1 cellular context compared by ENCODE assay signal in the genomic region with DNA sequence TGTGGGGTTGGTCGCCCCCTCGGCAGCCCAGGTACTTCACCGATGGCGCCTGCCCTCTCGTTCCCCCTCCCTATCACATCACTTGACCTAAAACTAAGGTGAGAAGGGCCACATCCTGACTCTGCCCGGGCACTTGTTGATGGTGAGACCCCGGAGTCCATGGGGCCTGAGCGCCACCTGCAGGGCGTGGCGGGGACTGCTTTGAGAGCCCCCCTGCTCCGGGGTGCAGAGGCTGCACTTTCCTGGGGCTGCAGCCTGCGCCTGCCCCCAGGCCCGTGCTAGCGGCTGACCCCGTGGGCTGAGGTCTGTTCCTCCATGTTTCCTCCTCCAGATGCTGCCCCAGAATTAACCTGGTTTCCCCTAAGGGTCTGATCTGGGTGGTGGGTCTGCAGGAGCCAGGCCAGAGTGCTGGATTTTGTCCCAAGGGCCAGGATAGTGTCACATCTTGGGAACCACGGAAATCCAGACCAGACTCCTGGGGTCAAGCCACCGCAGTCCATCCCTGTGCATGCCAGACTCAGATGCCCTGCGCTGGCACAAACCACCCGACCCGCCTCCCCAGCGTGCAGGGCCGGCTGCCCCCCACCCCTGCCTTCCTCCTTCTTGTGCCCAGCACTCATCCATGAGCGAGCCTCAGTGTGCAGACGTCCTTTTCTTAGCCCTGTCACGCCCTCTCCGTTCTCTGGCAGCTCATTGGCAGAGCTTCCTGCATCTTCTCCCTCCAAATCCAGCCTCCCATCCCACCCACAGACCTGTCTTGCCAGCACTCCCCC.
TF ChIP-seq lines count a peak whose summit lies in the region.

No MANE protein-coding gene starts in this region.

TF ChIP-seq in HepG2, 621 proteins besides CTCF, POLR2A, EP300 and RAD21 (continued from another document and continues in another):
- TF ChIP-seq, protein P1, sequence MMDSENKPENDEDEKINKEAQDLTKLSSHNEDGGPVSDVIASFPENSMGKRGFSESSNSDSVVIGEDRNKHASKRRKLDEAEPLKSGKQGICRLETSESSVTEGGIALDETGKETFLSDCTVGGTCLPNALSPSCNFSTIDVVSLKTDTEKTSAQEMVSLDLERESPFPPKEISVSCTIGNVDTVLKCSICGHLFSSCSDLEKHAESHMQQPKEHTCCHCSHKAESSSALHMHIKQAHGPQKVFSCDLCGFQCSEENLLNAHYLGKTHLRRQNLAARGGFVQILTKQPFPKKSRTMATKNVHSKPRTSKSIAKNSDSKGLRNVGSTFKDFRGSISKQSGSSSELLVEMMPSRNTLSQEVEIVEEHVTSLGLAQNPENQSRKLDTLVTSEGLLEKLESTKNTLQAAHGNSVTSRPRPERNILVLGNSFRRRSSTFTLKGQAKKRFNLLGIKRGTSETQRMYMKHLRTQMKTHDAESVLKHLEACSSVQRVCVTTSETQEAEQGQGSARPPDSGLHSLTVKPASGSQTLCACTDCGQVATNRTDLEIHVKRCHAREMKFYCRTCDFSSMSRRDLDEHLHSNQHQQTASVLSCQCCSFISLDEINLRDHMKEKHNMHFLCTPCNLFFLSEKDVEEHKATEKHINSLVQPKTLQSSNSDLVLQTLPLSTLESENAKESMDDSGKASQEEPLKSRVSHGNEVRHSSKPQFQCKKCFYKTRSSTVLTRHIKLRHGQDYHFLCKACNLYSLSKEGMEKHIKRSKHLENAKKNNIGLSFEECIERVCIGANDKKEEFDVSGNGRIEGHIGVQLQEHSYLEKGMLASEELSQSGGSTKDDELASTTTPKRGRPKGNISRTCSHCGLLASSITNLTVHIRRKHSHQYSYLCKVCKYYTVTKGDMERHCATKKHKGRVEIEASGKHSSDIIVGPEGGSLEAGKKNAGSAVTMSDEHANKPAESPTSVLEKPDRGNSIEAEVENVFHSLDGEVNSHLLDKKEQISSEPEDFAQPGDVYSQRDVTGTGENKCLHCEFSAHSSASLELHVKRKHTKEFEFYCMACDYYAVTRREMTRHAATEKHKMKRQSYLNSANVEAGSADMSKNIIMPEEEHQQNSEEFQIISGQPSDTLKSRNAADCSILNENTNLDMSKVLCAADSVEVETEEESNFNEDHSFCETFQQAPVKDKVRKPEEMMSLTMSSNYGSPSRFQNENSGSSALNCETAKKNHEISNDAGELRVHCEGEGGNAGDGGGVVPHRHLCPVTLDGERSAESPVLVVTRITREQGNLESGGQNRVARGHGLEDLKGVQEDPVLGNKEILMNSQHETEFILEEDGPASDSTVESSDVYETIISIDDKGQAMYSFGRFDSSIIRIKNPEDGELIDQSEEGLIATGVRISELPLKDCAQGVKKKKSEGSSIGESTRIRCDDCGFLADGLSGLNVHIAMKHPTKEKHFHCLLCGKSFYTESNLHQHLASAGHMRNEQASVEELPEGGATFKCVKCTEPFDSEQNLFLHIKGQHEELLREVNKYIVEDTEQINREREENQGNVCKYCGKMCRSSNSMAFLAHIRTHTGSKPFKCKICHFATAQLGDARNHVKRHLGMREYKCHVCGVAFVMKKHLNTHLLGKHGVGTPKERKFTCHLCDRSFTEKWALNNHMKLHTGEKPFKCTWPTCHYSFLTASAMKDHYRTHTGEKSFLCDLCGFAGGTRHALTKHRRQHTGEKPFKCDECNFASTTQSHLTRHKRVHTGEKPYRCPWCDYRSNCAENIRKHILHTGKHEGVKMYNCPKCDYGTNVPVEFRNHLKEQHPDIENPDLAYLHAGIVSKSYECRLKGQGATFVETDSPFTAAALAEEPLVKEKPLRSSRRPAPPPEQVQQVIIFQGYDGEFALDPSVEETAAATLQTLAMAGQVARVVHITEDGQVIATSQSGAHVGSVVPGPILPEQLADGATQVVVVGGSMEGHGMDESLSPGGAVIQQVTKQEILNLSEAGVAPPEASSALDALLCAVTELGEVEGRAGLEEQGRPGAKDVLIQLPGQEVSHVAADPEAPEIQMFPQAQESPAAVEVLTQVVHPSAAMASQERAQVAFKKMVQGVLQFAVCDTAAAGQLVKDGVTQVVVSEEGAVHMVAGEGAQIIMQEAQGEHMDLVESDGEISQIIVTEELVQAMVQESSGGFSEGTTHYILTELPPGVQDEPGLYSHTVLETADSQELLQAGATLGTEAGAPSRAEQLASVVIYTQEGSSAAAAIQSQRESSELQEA (CRISPR knock-in tag; IDR thresholded peaks at IDR 0.05; ENCODE audit: not compliant biosample characterization) = peak; percentile 8
- TF ChIP-seq ZNF225 (CRISPR knock-in tag; IDR thresholded peaks at IDR 0.05) (0 out of 2 replicates have a peak, but pooled peaks have one; percentile 34), DRAP1 (CRISPR knock-in tag; IDR thresholded peaks at IDR 0.05) (0 out of 2 replicates have a peak, but pooled peaks have one; percentile 19), ZNF879 (CRISPR knock-in tag; IDR thresholded peaks at IDR 0.05) (no peak), U2AF1 (optimal IDR thresholded peaks at IDR 0.05; ENCODE audit: low read depth, low read length) (no peak), SSRP1 (CRISPR knock-in tag; IDR thresholded peaks at IDR 0.05) (0 out of 2 replicates have a peak, but pooled peaks have one; percentile 27), HNRNPK (IDR thresholded peaks at IDR 0.05; ENCODE audit: low read depth, low read length, poor library complexity, severe bottlenecking) (no peak), ARHGAP35 (CRISPR knock-in tag; IDR thresholded peaks at IDR 0.05; ENCODE audit: borderline replicate concordance) (0 out of 2 replicates have a peak, but pooled peaks have one; percentile 26), RBFOX2 (IDR thresholded peaks at IDR 0.05; ENCODE audit: low read depth, low read length) (peak; percentile 82), ZSCAN5A (CRISPR knock-in tag; IDR thresholded peaks at IDR 0.05; ENCODE audit: borderline replicate concordance) (no peak), ELF3 (CRISPR knock-in tag; IDR thresholded peaks at IDR 0.05) (0 out of 2 replicates have a peak, but pooled peaks have one; percentile 29), FOXK1 (CRISPR knock-in tag; IDR thresholded peaks at IDR 0.05; ENCODE audit: borderline replicate concordance, low read depth) (peak; percentile 71; the same call in 1 of the 2 replicates), ZNF546 (CRISPR knock-in tag; conservative IDR thresholded peaks at IDR 0.05) (no peak), NFYB (CRISPR knock-in tag; IDR thresholded peaks at IDR 0.05) (0 out of 2 replicates have a peak, but pooled peaks have one; percentile 7), EEA1 (CRISPR knock-in tag; IDR thresholded peaks at IDR 0.05; ENCODE audit: borderline replicate concordance) (peak; percentile 58; the same call in 1 of the 2 replicates), MED8 (CRISPR knock-in tag; IDR thresholded peaks at IDR 0.05; ENCODE audit: insufficient replicate concordance) (no peak), NFYC (CRISPR knock-in tag; IDR thresholded peaks at IDR 0.05) (peak; percentile 15; the same call in 1 of the 2 replicates), MAZ (IDR thresholded peaks at IDR 0.05; ENCODE audit: borderline replicate concordance, low read depth, low read length) (peak; percentile 38; the same call in 1 of the 2 replicates), MAZ (CRISPR knock-in tag; IDR thresholded peaks at IDR 0.05; ENCODE audit: low read depth) (no peak; the same call in none of the 2 replicates)
- TF ChIP-seq, protein P2, sequence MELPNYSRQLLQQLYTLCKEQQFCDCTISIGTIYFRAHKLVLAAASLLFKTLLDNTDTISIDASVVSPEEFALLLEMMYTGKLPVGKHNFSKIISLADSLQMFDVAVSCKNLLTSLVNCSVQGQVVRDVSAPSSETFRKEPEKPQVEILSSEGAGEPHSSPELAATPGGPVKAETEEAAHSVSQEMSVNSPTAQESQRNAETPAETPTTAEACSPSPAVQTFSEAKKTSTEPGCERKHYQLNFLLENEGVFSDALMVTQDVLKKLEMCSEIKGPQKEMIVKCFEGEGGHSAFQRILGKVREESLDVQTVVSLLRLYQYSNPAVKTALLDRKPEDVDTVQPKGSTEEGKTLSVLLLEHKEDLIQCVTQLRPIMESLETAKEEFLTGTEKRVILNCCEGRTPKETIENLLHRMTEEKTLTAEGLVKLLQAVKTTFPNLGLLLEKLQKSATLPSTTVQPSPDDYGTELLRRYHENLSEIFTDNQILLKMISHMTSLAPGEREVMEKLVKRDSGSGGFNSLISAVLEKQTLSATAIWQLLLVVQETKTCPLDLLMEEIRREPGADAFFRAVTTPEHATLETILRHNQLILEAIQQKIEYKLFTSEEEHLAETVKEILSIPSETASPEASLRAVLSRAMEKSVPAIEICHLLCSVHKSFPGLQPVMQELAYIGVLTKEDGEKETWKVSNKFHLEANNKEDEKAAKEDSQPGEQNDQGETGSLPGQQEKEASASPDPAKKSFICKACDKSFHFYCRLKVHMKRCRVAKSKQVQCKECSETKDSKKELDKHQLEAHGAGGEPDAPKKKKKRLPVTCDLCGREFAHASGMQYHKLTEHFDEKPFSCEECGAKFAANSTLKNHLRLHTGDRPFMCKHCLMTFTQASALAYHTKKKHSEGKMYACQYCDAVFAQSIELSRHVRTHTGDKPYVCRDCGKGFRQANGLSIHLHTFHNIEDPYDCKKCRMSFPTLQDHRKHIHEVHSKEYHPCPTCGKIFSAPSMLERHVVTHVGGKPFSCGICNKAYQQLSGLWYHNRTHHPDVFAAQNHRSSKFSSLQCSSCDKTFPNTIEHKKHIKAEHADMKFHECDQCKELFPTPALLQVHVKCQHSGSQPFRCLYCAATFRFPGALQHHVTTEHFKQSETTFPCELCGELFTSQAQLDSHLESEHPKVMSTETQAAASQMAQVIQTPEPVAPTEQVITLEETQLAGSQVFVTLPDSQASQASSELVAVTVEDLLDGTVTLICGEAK (IDR thresholded peaks at IDR 0.05) = no peak
- TF ChIP-seq, protein P2 (CRISPR knock-in tag; IDR thresholded peaks at IDR 0.05) = 0 out of 2 replicates have a peak, but pooled peaks have one; percentile 31
- TF ChIP-seq, protein P3, sequence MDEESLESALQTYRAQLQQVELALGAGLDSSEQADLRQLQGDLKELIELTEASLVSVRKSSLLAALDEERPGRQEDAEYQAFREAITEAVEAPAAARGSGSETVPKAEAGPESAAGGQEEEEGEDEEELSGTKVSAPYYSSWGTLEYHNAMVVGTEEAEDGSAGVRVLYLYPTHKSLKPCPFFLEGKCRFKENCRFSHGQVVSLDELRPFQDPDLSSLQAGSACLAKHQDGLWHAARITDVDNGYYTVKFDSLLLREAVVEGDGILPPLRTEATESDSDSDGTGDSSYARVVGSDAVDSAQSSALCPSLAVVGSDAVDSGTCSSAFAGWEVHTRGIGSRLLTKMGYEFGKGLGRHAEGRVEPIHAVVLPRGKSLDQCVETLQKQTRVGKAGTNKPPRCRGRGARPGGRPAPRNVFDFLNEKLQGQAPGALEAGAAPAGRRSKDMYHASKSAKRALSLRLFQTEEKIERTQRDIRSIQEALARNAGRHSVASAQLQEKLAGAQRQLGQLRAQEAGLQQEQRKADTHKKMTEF (CRISPR knock-in tag; IDR thresholded peaks at IDR 0.05) = peak; percentile 56; the same call in 1 of the 2 replicates
